Comparison of ENCODE assay signal across 8 cellular contexts in the genomic region with DNA sequence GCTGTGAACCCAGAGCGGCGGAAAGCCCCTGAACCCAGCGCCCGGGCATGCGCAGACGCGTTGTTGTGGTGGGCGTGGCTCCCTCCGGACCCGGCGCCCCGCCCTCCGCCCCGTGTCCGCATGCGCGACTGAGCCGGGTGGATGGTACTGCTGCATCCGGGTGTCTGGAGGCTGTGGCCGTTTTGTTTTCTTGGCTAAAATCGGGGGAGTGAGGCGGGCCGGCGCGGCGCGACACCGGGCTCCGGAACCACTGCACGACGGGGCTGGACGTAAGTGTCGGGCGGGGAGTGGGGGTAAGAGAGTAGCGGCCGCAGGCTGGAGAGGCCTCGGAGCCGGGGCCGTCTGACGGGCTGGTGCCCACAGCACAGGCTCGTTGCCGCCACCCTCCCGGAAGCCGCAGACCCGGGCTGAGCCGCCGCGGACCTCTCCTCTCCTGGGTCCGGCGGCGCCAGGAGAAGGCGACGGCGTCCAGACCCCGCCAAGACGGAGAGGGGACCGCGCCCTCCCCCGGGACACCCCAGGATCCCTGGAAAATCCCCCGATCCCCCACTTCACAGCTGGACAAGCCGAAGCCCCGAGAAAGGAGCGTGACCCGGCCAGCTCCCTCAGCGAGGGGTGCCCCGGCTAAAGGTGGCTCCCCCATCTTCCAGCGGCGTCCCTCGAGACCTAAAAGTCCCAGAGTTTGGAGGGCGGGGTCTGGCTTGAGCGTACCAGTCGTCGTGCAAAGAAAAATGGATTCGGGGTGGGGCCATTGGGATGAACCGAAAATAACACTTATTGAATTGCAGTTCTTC. TPM values are rescaled to one million over a fixed set of nuclear protein-coding genes. Genes with fewer than 3 reads are reported as not detected.
DNase-seq lines count a peak whose midpoint lies in the region; ATAC-seq and TF ChIP-seq lines count a peak whose summit lies in the region.

A gene (plus strand): TSS at position 147 of the 794 bp plus-strand sequence. CDS start 2,153 bp downstream, outside the sequence.

- no peaks in the 10 kb centered on the region for H3K9me3 Mint-ChIP-seq in activated naive CD4-positive, alpha-beta T cell treated with anti-CD3 and anti-CD28 coated beads, Interleukin-2, amount 50 U/mL, for 72 hours

- intact Hi-C loops in testis (cut with DNase I; ENCODE audit: low total_unique reads) = no loop called here

- no peaks in the 10 kb centered on the region for H3K36me3 ChIP-seq in testis (ENCODE audit: low read depth, missing control alignments)

- no peaks in the 10 kb centered on the region for H3K27me3 ChIP-seq in testis

- peak; percentile 32 for TF ChIP-seq POLR2A in testis (IDR thresholded peaks at IDR 0.05)

- H3K36me3 Mint-ChIP-seq in activated naive CD4-positive, alpha-beta T cell treated with anti-CD3 and anti-CD28 coated beads, Interleukin-2, amount 50 U/mL, for 72 hours = peaks cover 6 to 14% of the 10 kb centered on the region in 2 donors

- H3K4me3 ChIP-seq in GM08714 (ENCODE audit: low read length) (peak within 1 kb of the TSS; percentile 69), HFF-Myc (replicated peaks; ENCODE audit: low read depth, low read length) (peak within 1 kb of the TSS; percentile 94), testis (peak within 1 kb of the TSS; percentile 93 to 98)

- no peaks in the 10 kb centered on the region for H3K9me3 ChIP-seq in testis

- peak; percentile 76 to 84 for ATAC-seq in activated naive CD4-positive, alpha-beta T cell treated with anti-CD3 and anti-CD28 coated beads, Interleukin-2, amount 50 U/mL, for 72 hours
- ATAC-seq in omental fat pad (ENCODE audit: low FRiP score) = peak; percentile 98

- no peak for DNase-seq in HFF-Myc (ENCODE audit: extremely low read depth, low read depth)
- peak; percentile 94 for DNase-seq in NAMALWA (ENCODE audit: low spot score)
- peak; percentile 76 for DNase-seq in SKM-1 treated with dmso at 0.1 percent for 144 hours (lab: John Stamatoyannopoulos, UW; ENCODE audit: unreplicated experiment)
- DNase-seq in activated naive CD4-positive, alpha-beta T cell treated with anti-CD3 and anti-CD28 coated beads, Interleukin-2, amount 50 U/mL, for 72 hours (ENCODE audit: low spot score in 2 of 2) = peak; percentile 93 to 95
- DNase-seq in globus pallidus (ENCODE audit: low spot score) = peak; percentile 88
- DNase-seq in omental fat pad (ENCODE audit: low spot score) = peak; percentile 80
- peak; percentile 93 for DNase-seq in testis

- TF ChIP-seq CTCF in HFF-Myc (IDR thresholded peaks at IDR 0.05; ENCODE audit: low read depth, low read length, missing control alignments) = no peak
- TF ChIP-seq CTCF in omental fat pad (IDR thresholded peaks at IDR 0.05) = no peak
- TF ChIP-seq CTCF in testis (IDR thresholded peaks at IDR 0.05) = no peak

- peak within 1 kb of the TSS; percentile 92 to 98 for H3K27ac ChIP-seq in testis

- H3K27ac Mint-ChIP-seq in activated naive CD4-positive, alpha-beta T cell treated with anti-CD3 and anti-CD28 coated beads, Interleukin-2, amount 50 U/mL, for 72 hours = peak within 1 kb of the TSS; percentile 89 to 96

- 0 to 1% methylated on average over 6 to 62 of the region's 75 CpGs for WGBS in testis, 2 donors

- H3K4me1 ChIP-seq in testis = peaks cover 10% of the 10 kb centered on the region

RNA-seq across cellular contexts. Expression of the gene that starts here (rescaled TPM):
- total RNA-seq in activated naive CD4-positive, alpha-beta T cell treated with anti-CD3 and anti-CD28 coated beads, Interleukin-2, amount 50 U/mL, for 72 hours = 10 to 100 TPM; 92.0 to 95.5 TPM
- total RNA-seq in omental fat pad (100 to 1,000 TPM in 1 of 4 donors, 10 to 100 TPM in 3; 81.1 to 130 (median 96.6) TPM), testis (10 to 100 TPM; 52.6 to 57.2 TPM)
- 58.0 TPM for polyA plus RNA-seq in testis (ENCODE audit: insufficient read depth, low read depth, low replicate concordance)
